17 cellular contexts compared by ENCODE assay signal in genomic region chr1:151001592-151001991, GRCh38.
DNase-seq lines count a peak whose midpoint lies in the region; ATAC-seq and TF ChIP-seq lines count a peak whose summit lies in the region.
"Had no signal": no experiment of that assay in that cellular context is flagged by ENCODE, and none has a peak within 500 bp of the region (broad histone marks: within the 10 kb centered on the region; RNA-seq: fewer than 3 reads in every experiment).

No MANE protein-coding gene starts in this region.

- no peak for ATAC-seq in stimulated activated naive CD8-positive, alpha-beta T cell treated with anti-CD3 and anti-CD28 coated beads, Interleukin-15, amount 100 ng/mL, for 72 hours
- ATAC-seq in GM19023 (IDR thresholded peaks at IDR 0.05; ENCODE audit: unreplicated experiment) = no peak
- ATAC-seq in stimulated activated naive B cell treated with anti-CD40 and anti-IgM and Interleukin-4, amounts not matched to agents 10 μg/mL and 1 μg/mL and 100 μg/mL, for 72 hours (replicated peaks) = no peak
- ATAC-seq: psoas muscle had no signal

- H3K4me1 Mint-ChIP-seq in stimulated activated naive CD8-positive, alpha-beta T cell treated with anti-CD3 and anti-CD28 coated beads, Interleukin-15, Interleukin-2, amounts not matched to agents 100 ng/mL and 50 ng/mL, for 24 hours (ENCODE audit: low read depth) = peaks cover 68% of the 10 kb centered on the region
- peaks cover 74% of the 10 kb centered on the region for H3K4me1 Mint-ChIP-seq in stimulated activated naive CD8-positive, alpha-beta T cell treated with anti-CD3 and anti-CD28 coated beads, Interleukin-15, amount 100 ng/mL, for 72 hours
- peaks cover 22 to 30% of the 10 kb centered on the region in 2 donors for H3K4me1 Mint-ChIP-seq in stimulated activated naive B cell treated with anti-CD40 and anti-IgM and Interleukin-4, amounts not matched to agents 10 μg/mL and 1 μg/mL and 100 μg/mL, for 72 hours

- H3K4me3 ChIP-seq in NB4 (ENCODE audit: low read depth, low read length) = no peak overlapping the region
- no peak overlapping the region for H3K4me3 ChIP-seq in epithelial cell of esophagus (ENCODE audit: low read length)
- H3K4me3 ChIP-seq: lung, psoas muscle had no signal

- peaks cover 13% of the 10 kb centered on the region for H3K36me3 Mint-ChIP-seq in stimulated activated naive CD8-positive, alpha-beta T cell treated with anti-CD3 and anti-CD28 coated beads, Interleukin-15, Interleukin-2, amounts not matched to agents 100 ng/mL and 50 ng/mL, for 24 hours (ENCODE audit: low read depth)
- peaks cover 17 to 21% of the 10 kb centered on the region in 2 donors for H3K36me3 Mint-ChIP-seq in stimulated activated naive B cell treated with anti-CD40 and anti-IgM and Interleukin-4, amounts not matched to agents 10 μg/mL and 1 μg/mL and 100 μg/mL, for 72 hours

- no peak for TF ChIP-seq POLR2A in NB4 (IDR thresholded peaks at IDR 0.05; ENCODE audit: extremely low read depth, insufficient read length)

- no peak for DNase-seq in stimulated activated naive CD8-positive, alpha-beta T cell treated with anti-CD3 and anti-CD28 coated beads, Interleukin-15, amount 100 ng/mL, for 72 hours
- DNase-seq in NB4 (ENCODE audit: low read depth) (peak; percentile 31), epithelial cell of esophagus (ENCODE audit: low read depth) (peak; percentile 67), NCI-H446 (lab: John Stamatoyannopoulos, UW) (no peak)
- no peak for DNase-seq in activated CD4-positive, CD25-positive, alpha-beta regulatory T cell (lab: John Stamatoyannopoulos, UW)
- DNase-seq in stimulated activated naive B cell treated with anti-CD40 and anti-IgM and Interleukin-4, amounts not matched to agents 10 μg/mL and 1 μg/mL and 100 μg/mL, for 72 hours = no peak
- DNase-seq: activated CD4-positive, alpha-beta T cell treated with anti-CD3 and anti-CD28 coated beads, Interleukin-2, amount 50 U/mL, for 1 hour; activated T-cell treated with anti-CD3 and anti-CD28 coated beads for 4 hours; cerebellar nuclear complex; DMS53; NCI-H774; psoas muscle; stimulated activated CD4-positive, alpha-beta T cell treated with anti-CD3 and anti-CD28 coated beads, Interleukin-12 subunit alpha, Interleukin-12 subunit beta, amount 100 ng/mL, for 4 hours had no signal

- H3K27me3 Mint-ChIP-seq in stimulated activated naive CD8-positive, alpha-beta T cell treated with anti-CD3 and anti-CD28 coated beads, Interleukin-15, Interleukin-2, amounts not matched to agents 100 ng/mL and 50 ng/mL, for 24 hours = no peaks in the 10 kb centered on the region
- H3K27me3 Mint-ChIP-seq in stimulated activated naive CD8-positive, alpha-beta T cell treated with anti-CD3 and anti-CD28 coated beads, Interleukin-15, amount 100 ng/mL, for 72 hours = no peaks in the 10 kb centered on the region
- no peaks in the 10 kb centered on the region for H3K27me3 Mint-ChIP-seq in stimulated activated naive B cell treated with anti-CD40 and anti-IgM and Interleukin-4, amounts not matched to agents 10 μg/mL and 1 μg/mL and 100 μg/mL, for 72 hours

- H3K9me3 Mint-ChIP-seq in stimulated activated naive CD8-positive, alpha-beta T cell treated with anti-CD3 and anti-CD28 coated beads, Interleukin-15, Interleukin-2, amounts not matched to agents 100 ng/mL and 50 ng/mL, for 24 hours = no peaks in the 10 kb centered on the region
- no peaks in the 10 kb centered on the region for H3K9me3 Mint-ChIP-seq in stimulated activated naive CD8-positive, alpha-beta T cell treated with anti-CD3 and anti-CD28 coated beads, Interleukin-15, amount 100 ng/mL, for 72 hours
- H3K9me3 Mint-ChIP-seq in stimulated activated naive B cell treated with anti-CD40 and anti-IgM and Interleukin-4, amounts not matched to agents 10 μg/mL and 1 μg/mL and 100 μg/mL, for 72 hours = no peaks in the 10 kb centered on the region
- H3K9me3 Mint-ChIP-seq: nephron had no signal

- H3K4me3 Mint-ChIP-seq in stimulated activated naive CD8-positive, alpha-beta T cell treated with anti-CD3 and anti-CD28 coated beads, Interleukin-15, Interleukin-2, amounts not matched to agents 100 ng/mL and 50 ng/mL, for 24 hours = no peak overlapping the region
- H3K4me3 Mint-ChIP-seq in stimulated activated naive CD8-positive, alpha-beta T cell treated with anti-CD3 and anti-CD28 coated beads, Interleukin-15, amount 100 ng/mL, for 72 hours = no peak overlapping the region
- H3K4me3 Mint-ChIP-seq in stimulated activated naive B cell treated with anti-CD40 and anti-IgM and Interleukin-4, amounts not matched to agents 10 μg/mL and 1 μg/mL and 100 μg/mL, for 72 hours = no peak overlapping the region

- H3K27ac Mint-ChIP-seq in stimulated activated naive CD8-positive, alpha-beta T cell treated with anti-CD3 and anti-CD28 coated beads, Interleukin-15, Interleukin-2, amounts not matched to agents 100 ng/mL and 50 ng/mL, for 24 hours = peak overlapping the region; percentile 63
- peak overlapping the region in 1 of 2 donors; percentile 27 for H3K27ac Mint-ChIP-seq in stimulated activated naive CD8-positive, alpha-beta T cell treated with anti-CD3 and anti-CD28 coated beads, Interleukin-15, amount 100 ng/mL, for 72 hours
- H3K27ac Mint-ChIP-seq in stimulated activated naive B cell treated with anti-CD40 and anti-IgM and Interleukin-4, amounts not matched to agents 10 μg/mL and 1 μg/mL and 100 μg/mL, for 72 hours = no peak overlapping the region
- H3K27ac Mint-ChIP-seq: nephron had no signal

- TF ChIP-seq CTCF in NB4 (IDR thresholded peaks at IDR 0.05; ENCODE audit: low read depth, low read length) (no peak), epithelial cell of esophagus (IDR thresholded peaks at IDR 0.05; ENCODE audit: insufficient read depth, low read depth, low read length, missing control alignments) (no peak)

Comparison
In these comparisons a context has a peak if more than half of its experiments do, and no peak if none do; other contexts are left out.
1. DNase-seq: peak in NB4 (single experiment) and epithelial cell of esophagus (single experiment); none in stimulated activated naive CD8-positive, alpha-beta T cell treated with anti-CD3 and anti-CD28 coated beads, Interleukin-15, amount 100 ng/mL, for 72 hours (0 of 2), NCI-H446 (0 of 2), activated CD4-positive, CD25-positive, alpha-beta regulatory T cell (0 of 4) and stimulated activated naive B cell treated with anti-CD40 and anti-IgM and Interleukin-4, amounts not matched to agents 10 μg/mL and 1 μg/mL and 100 μg/mL, for 72 hours (single experiment).